In the genomic region with DNA sequence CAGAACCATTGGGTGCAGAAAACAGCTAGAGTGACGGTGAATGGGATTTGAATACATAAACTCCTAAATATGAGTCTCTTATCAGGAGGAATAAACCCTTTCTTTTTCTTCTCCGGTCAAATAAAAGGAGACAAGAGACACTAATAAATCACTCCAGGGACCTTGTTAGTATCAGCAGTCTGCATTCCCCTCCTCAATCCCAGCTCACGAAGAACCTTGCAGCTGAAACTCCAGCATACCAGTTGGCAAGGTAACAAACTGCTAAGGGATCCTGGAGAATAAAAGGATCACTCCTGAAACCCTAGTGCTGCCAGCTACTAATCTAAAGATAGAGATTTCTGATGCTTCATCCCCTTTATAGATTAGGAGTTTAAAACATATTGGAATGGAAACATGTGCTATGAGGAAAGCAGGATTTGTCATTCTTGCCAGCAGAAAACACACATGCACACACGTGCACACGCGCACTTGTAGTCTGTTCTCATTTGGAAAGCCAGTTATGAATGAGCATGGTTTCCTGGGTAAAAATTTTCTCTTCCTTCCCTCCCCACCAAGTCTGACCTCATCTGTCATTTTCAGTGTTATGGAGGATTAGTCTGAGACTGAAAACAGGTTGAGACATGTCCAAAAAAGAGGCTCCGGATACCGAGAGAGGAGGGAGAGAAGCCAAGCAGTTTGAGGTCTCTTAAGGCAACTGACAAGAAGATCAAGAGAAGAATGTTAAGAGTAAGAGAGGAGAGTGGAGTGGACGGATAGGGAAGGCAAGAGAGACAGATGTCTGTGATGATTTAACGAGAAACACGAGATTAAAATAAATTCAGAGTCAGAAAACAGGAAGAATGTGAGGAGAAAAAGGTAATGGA, we compare ENCODE assay signal across 1 cellular context.
TF ChIP-seq lines count a peak whose summit lies in the region.

No MANE protein-coding gene starts in this region.

TF ChIP-seq in SK-N-SH, 30 proteins besides CTCF, POLR2A, EP300 and RAD21 (continued from another document):
- TF ChIP-seq, protein P1, sequence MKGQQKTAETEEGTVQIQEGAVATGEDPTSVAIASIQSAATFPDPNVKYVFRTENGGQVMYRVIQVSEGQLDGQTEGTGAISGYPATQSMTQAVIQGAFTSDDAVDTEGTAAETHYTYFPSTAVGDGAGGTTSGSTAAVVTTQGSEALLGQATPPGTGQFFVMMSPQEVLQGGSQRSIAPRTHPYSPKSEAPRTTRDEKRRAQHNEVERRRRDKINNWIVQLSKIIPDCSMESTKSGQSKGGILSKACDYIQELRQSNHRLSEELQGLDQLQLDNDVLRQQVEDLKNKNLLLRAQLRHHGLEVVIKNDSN (IDR thresholded peaks at IDR 0.05; ENCODE audit: borderline replicate concordance, low read depth), result no peak
- TF ChIP-seq, protein P2, sequence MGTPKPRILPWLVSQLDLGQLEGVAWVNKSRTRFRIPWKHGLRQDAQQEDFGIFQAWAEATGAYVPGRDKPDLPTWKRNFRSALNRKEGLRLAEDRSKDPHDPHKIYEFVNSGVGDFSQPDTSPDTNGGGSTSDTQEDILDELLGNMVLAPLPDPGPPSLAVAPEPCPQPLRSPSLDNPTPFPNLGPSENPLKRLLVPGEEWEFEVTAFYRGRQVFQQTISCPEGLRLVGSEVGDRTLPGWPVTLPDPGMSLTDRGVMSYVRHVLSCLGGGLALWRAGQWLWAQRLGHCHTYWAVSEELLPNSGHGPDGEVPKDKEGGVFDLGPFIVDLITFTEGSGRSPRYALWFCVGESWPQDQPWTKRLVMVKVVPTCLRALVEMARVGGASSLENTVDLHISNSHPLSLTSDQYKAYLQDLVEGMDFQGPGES (IDR thresholded peaks at IDR 0.05; ENCODE audit: low read depth, low read length), result no peak
- TF ChIP-seq SIN3A (IDR thresholded peaks at IDR 0.05; ENCODE audit: borderline replicate concordance, low read depth, low read length) (peak; percentile 75; the same call in 1 of the 2 replicates), RCOR1 (IDR thresholded peaks at IDR 0.05; ENCODE audit: low read length) (no peak), NFIC (IDR thresholded peaks at IDR 0.05; ENCODE audit: borderline replicate concordance) (peak; percentile 63; the same call in 1 of the 2 replicates), ELF1 (IDR thresholded peaks at IDR 0.05) (no peak), FOSL2 (IDR thresholded peaks at IDR 0.05; ENCODE audit: borderline replicate concordance, low read depth) (no peak), YY1 (IDR thresholded peaks at IDR 0.05; ENCODE audit: low read depth) (no peak; the same call in 1 of the 2 replicates), SMC3 (IDR thresholded peaks at IDR 0.05; ENCODE audit: low read depth, low read length) (no peak), MEF2A (IDR thresholded peaks at IDR 0.05; ENCODE audit: borderline replicate concordance, low read depth) (0 out of 2 replicates have a peak, but pooled peaks have one; percentile 18), RXRA (IDR thresholded peaks at IDR 0.05; ENCODE audit: borderline replicate concordance, low read depth) (peak; percentile 66; the same call in 1 of the 2 replicates), NRF1 (IDR thresholded peaks at IDR 0.05; ENCODE audit: low read depth, low read length) (peak; percentile 34; the same call in 1 of the 2 replicates), POLR2AphosphoS5 (IDR thresholded peaks at IDR 0.05; ENCODE audit: low read depth, low read length) (peak; percentile 50; the same call in 1 of the 2 replicates), JUND (IDR thresholded peaks at IDR 0.05) (peak; percentile 65), TAF1 (IDR thresholded peaks at IDR 0.05; ENCODE audit: borderline replicate concordance, low read depth, low read length) (peak; percentile 50; the same call in 1 of the 2 replicates), GABPA (IDR thresholded peaks at IDR 0.05; ENCODE audit: low read depth) (no peak), GATA2 (CRISPR knock-in tag; IDR thresholded peaks at IDR 0.05) (no peak), TCF12 (IDR thresholded peaks at IDR 0.05) (peak; percentile 75)
- TF ChIP-seq, protein P3, sequence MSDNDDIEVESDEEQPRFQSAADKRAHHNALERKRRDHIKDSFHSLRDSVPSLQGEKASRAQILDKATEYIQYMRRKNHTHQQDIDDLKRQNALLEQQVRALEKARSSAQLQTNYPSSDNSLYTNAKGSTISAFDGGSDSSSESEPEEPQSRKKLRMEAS (IDR thresholded peaks at IDR 0.05; ENCODE audit: low read depth), result peak; percentile 84
- TF ChIP-seq, protein P4, sequence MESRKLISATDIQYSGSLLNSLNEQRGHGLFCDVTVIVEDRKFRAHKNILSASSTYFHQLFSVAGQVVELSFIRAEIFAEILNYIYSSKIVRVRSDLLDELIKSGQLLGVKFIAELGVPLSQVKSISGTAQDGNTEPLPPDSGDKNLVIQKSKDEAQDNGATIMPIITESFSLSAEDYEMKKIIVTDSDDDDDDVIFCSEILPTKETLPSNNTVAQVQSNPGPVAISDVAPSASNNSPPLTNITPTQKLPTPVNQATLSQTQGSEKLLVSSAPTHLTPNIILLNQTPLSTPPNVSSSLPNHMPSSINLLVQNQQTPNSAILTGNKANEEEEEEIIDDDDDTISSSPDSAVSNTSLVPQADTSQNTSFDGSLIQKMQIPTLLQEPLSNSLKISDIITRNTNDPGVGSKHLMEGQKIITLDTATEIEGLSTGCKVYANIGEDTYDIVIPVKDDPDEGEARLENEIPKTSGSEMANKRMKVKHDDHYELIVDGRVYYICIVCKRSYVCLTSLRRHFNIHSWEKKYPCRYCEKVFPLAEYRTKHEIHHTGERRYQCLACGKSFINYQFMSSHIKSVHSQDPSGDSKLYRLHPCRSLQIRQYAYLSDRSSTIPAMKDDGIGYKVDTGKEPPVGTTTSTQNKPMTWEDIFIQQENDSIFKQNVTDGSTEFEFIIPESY (IDR thresholded peaks at IDR 0.05; ENCODE audit: borderline replicate concordance, low read depth), result no peak
